1 cellular context compared by ENCODE assay signal in the genomic region with DNA sequence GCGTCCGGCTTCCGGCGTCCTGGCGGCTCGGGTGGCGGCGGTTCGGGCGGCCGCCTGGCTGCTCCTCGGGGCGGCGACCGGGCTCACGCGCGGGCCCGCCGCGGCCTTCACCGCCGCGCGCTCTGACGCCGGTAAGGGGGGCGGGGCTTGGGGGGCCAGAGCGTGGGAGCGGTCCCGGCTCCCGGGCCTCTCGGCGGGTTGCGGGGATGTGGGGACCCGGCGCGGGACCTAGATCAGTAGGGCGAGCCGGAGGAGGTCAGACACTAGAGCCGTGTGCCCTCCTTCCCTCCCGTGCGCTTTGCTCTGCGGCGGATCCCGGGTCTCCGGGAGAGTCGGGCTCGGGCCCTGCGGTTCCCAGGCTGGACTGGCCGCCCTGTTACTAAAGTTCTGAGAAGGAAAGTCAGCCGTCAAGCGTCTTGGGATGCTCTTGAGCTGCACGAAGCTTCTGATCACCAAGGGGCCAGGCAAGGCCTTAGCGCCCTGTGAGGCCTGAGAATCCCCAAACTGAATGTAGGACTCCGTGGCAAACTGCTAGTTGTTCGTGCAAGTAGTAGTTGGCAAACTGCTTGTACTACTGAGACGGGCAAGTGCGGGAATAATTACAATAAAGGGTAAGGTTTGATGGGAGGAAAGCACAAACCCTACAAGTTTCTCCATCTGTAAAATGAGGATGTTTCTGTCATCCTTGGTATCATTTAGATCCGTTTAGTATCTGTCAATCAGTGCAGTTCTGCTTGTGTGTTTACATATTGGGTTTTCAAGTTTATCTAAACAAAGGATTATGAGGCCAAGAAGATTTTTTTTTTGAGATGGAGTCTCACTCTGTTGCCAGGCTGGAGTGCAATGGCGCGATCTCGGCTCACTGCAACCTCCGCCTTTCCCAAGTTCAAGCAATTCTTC.
TF ChIP-seq lines count a peak whose summit lies in the region.

No MANE protein-coding gene starts in this region.

TF ChIP-seq in endothelial cell of umbilical vein, 7 proteins besides CTCF, POLR2A, EP300 and RAD21 (continued from another document):
- TF ChIP-seq FOS (IDR thresholded peaks at IDR 0.05; ENCODE audit: borderline replicate concordance, insufficient read depth, low read length) (no peak), MYC (IDR thresholded peaks at IDR 0.05; ENCODE audit: low read depth, low read length) (no peak)
